1 cellular context compared by ENCODE assay signal in genomic region chr19:55502197-55502952, GRCh38.
TF ChIP-seq lines count a peak whose summit lies in the region.

No MANE protein-coding gene starts in this region.

TF ChIP-seq in HepG2, 621 proteins besides CTCF, POLR2A, EP300 and RAD21:
- TF ChIP-seq GABPB1 (CRISPR knock-in tag; IDR thresholded peaks at IDR 0.05) (no peak), ZSCAN9 (CRISPR knock-in tag; IDR thresholded peaks at IDR 0.05; ENCODE audit: borderline replicate concordance) (no peak), NR2F2 (IDR thresholded peaks at IDR 0.05; ENCODE audit: borderline replicate concordance, low read depth) (no peak), ZNF263 (CRISPR knock-in tag; IDR thresholded peaks at IDR 0.05) (no peak), SNAI1 (CRISPR knock-in tag; IDR thresholded peaks at IDR 0.05; ENCODE audit: borderline replicate concordance) (no peak), BCL6 (CRISPR knock-in tag; IDR thresholded peaks at IDR 0.05) (no peak), E2F1 (CRISPR knock-in tag; IDR thresholded peaks at IDR 0.05) (no peak), HNRNPUL1 (IDR thresholded peaks at IDR 0.05; ENCODE audit: low read depth, low read length) (no peak), ZNF121 (CRISPR knock-in tag; IDR thresholded peaks at IDR 0.05) (peak; percentile 76), ZNF761 (CRISPR knock-in tag; conservative IDR thresholded peaks at IDR 0.05) (no peak), ZNF770 (CRISPR knock-in tag; IDR thresholded peaks at IDR 0.05) (peak; percentile 41; the same call in 1 of the 2 replicates), MAZ (IDR thresholded peaks at IDR 0.05; ENCODE audit: borderline replicate concordance, low read depth, low read length) (no peak), MAZ (CRISPR knock-in tag; IDR thresholded peaks at IDR 0.05; ENCODE audit: low read depth) (no peak), SOX6 (IDR thresholded peaks at IDR 0.05) (0 out of 2 replicates have a peak, but pooled peaks have one; percentile 24), SOX6 (CRISPR knock-in tag; IDR thresholded peaks at IDR 0.05) (no peak), ISL2 (CRISPR knock-in tag; IDR thresholded peaks at IDR 0.05) (no peak), NAIF1 (CRISPR knock-in tag; IDR thresholded peaks at IDR 0.05; ENCODE audit: borderline replicate concordance) (no peak), ZNF34 (CRISPR knock-in tag; IDR thresholded peaks at IDR 0.05; ENCODE audit: borderline replicate concordance) (no peak), KDM5A (IDR thresholded peaks at IDR 0.05; ENCODE audit: borderline replicate concordance, low read length) (no peak), ZNF276 (CRISPR knock-in tag; IDR thresholded peaks at IDR 0.05; ENCODE audit: low read depth) (no peak), ZFP1 (CRISPR knock-in tag; IDR thresholded peaks at IDR 0.05) (no peak), NFAT5 (CRISPR knock-in tag; IDR thresholded peaks at IDR 0.05) (no peak)
- TF ChIP-seq, protein P1, sequence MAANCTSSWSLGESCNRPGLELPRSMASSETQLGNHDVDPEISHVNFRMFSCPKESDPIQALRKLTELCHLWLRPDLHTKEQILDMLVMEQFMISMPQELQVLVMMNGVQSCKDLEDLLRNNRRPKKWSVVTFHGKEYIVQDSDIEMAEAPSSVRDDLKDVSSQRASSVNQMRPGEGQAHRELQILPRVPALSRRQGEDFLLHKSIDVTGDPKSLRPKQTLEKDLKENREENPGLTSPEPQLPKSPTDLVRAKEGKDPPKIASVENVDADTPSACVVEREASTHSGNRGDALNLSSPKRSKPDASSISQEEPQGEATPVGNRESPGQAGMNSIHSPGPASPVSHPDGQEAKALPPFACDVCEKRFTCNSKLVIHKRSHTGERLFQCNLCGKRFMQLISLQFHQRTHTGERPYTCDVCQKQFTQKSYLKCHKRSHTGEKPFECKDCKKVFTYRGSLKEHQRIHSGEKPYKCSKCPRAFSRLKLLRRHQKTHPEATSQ (CRISPR knock-in tag; IDR thresholded peaks at IDR 0.05; ENCODE audit: borderline replicate concordance) = no peak
- TF ChIP-seq, protein P2, sequence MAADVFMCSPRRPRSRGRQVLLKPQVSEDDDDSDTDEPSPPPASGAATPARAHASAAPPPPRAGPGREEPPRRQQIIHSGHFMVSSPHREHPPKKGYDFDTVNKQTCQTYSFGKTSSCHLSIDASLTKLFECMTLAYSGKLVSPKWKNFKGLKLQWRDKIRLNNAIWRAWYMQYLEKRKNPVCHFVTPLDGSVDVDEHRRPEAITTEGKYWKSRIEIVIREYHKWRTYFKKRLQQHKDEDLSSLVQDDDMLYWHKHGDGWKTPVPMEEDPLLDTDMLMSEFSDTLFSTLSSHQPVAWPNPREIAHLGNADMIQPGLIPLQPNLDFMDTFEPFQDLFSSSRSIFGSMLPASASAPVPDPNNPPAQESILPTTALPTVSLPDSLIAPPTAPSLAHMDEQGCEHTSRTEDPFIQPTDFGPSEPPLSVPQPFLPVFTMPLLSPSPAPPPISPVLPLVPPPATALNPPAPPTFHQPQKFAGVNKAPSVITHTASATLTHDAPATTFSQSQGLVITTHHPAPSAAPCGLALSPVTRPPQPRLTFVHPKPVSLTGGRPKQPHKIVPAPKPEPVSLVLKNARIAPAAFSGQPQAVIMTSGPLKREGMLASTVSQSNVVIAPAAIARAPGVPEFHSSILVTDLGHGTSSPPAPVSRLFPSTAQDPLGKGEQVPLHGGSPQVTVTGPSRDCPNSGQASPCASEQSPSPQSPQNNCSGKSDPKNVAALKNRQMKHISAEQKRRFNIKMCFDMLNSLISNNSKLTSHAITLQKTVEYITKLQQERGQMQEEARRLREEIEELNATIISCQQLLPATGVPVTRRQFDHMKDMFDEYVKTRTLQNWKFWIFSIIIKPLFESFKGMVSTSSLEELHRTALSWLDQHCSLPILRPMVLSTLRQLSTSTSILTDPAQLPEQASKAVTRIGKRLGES (CRISPR knock-in tag; IDR thresholded peaks at IDR 0.05; ENCODE audit: borderline replicate concordance) = no peak
- TF ChIP-seq, protein P3, sequence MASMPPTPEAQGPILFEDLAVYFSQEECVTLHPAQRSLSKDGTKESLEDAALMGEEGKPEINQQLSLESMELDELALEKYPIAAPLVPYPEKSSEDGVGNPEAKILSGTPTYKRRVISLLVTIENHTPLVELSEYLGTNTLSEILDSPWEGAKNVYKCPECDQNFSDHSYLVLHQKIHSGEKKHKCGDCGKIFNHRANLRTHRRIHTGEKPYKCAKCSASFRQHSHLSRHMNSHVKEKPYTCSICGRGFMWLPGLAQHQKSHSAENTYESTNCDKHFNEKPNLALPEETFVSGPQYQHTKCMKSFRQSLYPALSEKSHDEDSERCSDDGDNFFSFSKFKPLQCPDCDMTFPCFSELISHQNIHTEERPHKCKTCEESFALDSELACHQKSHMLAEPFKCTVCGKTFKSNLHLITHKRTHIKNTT (CRISPR knock-in tag; IDR thresholded peaks at IDR 0.05) = no peak
